In the genomic region with DNA sequence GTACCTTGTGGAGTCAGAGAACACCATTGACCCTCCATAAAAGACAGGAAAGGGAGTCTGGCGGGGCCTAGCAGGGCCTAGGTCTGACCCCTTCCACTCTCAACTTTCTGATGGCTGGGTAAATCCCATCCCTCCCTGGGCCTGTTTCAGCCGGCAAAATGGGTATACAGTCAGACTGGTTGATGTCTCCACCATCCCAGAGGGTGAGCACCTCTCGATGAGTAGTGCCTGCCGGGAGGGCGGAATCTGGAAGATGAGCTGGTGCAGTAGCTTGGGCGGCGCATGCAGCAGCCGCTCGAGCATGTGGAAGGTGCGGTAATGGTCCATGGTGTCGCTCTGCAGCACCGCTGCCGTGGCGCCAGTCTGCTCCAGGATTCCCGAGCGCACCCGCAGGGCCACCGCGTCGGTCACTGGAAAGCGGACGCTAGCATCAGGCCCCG, we compare ENCODE assay signal across 8 cellular contexts. TPM values are rescaled to one million over a fixed set of nuclear protein-coding genes. Genes with fewer than 3 reads are reported as not detected.
A peak's percentile ranks its signal among the peaks of the same experiment; 100 is the strongest.
DNase-seq lines count a peak whose midpoint lies in the region; ATAC-seq and TF ChIP-seq lines count a peak whose summit lies in the region.

No MANE protein-coding gene starts in this region.

- no peaks in the 10 kb centered on the region for H3K27me3 Mint-ChIP-seq in T-cell

- peaks cover 4% of the 10 kb centered on the region for H3K36me3 Mint-ChIP-seq in T-cell

- H3K9me3 Mint-ChIP-seq in T-cell: no peaks in the 10 kb centered on the region

- CTCF ChIA-PET in T-cell (lab: Charles Lee): interaction anchor here (0.6 to 9.7 kb wide), 26 partner anchors 11 to 273 kb away, joined by 3 to 167 read pairs (median 4); partner anchors contain the start of genes BANF1 (in 1 of the 2), CFL1 (in 1 of the 2), EIF1AD (in 1 of the 2) and FOSL1 (in 1 of the 2)

- H3K36me3 ChIP-seq in esophagus squamous epithelium (peaks cover 0 to 52% (median 11%) of the 10 kb centered on the region in 3 donors), prostate gland (no peaks in the 10 kb centered on the region)

- H3K4me3 Mint-ChIP-seq in T-cell: peak overlapping the region; percentile 85 to 94 (median 92)

- H3K27me3 ChIP-seq in esophagus squamous epithelium (no peaks in the 10 kb centered on the region), prostate gland (replicated peaks; ENCODE audit: insufficient read depth) (no peaks in the 10 kb centered on the region)

- TF ChIP-seq CTCF in esophagus squamous epithelium (IDR thresholded peaks at IDR 0.05) (no peak), prostate gland (IDR thresholded peaks at IDR 0.05) (no peak)

- H3K9me3 ChIP-seq in esophagus squamous epithelium (no peaks in the 10 kb centered on the region), prostate gland (no peaks in the 10 kb centered on the region)

- H3K4me3 ChIP-seq in esophagus squamous epithelium (peak overlapping the region; percentile 56 to 90 (median 83)), prostate gland (peak overlapping the region; percentile 54 to 58)

- H3K27ac ChIP-seq in esophagus squamous epithelium (peak overlapping the region; percentile 93 to 98 (median 97)), prostate gland (peak overlapping the region; percentile 89 to 93)

- TF ChIP-seq POLR2A in esophagus squamous epithelium (IDR thresholded peaks at IDR 0.05) (no peak), prostate gland (IDR thresholded peaks at IDR 0.05) (no peak)

- H3K4me1 ChIP-seq in esophagus squamous epithelium (peaks cover 37 to 74% (median 40%) of the 10 kb centered on the region in 3 donors), prostate gland (replicated peaks) (peaks cover 17% of the 10 kb centered on the region)

- WGBS in esophagus squamous epithelium, 2 donors: 3 to 50% methylated on average over 1 to 6 of the region's 23 CpGs
- WGBS in prostate gland: 2% methylated on average over 18 of the region's 23 CpGs

- intact Hi-C loops in esophagus squamous epithelium (cut with DNase I) (no loop called here), prostate gland (cut with DNase I) (loop anchor here (2.0 kb wide), 2 partner anchors 31 to 73 kb away; partner anchors contain the start of gene SART1)

- POLR2A ChIA-PET in T-cell (lab: Charles Lee): interaction anchor here (0.6 to 0.7 kb wide), 10 partner anchors 9 to 1662 kb away, joined by 3 to 6 read pairs (median 4); partner anchors contain the start of genes MUS81 (in 1 of the 2), NUDT22 (in 1 of the 2), SCYL1 (in 1 of the 2) and TRPT1 (in 1 of the 2)

- no peak for ATAC-seq in T-cell (replicated peaks in 1 of 4)
- ATAC-seq in GM18870 (IDR thresholded peaks at IDR 0.05; ENCODE audit: unreplicated experiment): no peak

- peaks cover 62 to 70% (median 64%) of the 10 kb centered on the region in 3 donors for H3K4me1 Mint-ChIP-seq in T-cell

- peak; percentile 49 for DNase-seq in activated CD4-positive, alpha-beta T cell treated with anti-CD3 and anti-CD28 coated beads for 48 hours
- DNase-seq in activated CD4-positive, alpha-beta T cell treated with anti-CD3 and anti-CD28 coated beads, Interleukin-2, amount 50 U/mL, for 1 hour: no peak
- DNase-seq in T-cell: no peak
- DNase-seq in esophagus squamous epithelium (lab: John Stamatoyannopoulos, UW): no peak
- DNase-seq in prostate gland (ENCODE audit: low spot score): no peak
- DNase-seq in NCI-H345 (lab: John Stamatoyannopoulos, UW): no peak
- no peak for DNase-seq in hepatic stellate cell (ENCODE audit: low spot score)

- peak overlapping the region; percentile 93 to 99 for H3K27ac Mint-ChIP-seq in T-cell

RNA-seq across cellular contexts. Expression of gene FIBP, which starts 0.5 kb away (rescaled TPM):
- total RNA-seq in T-cell (10 to 100 TPM; 30.2 to 47.1 (median 39.2) TPM), esophagus squamous epithelium (10 to 100 TPM; 35.7 to 60.1 (median 38.4) TPM), prostate gland (100 to 1,000 TPM in 1 of 2 donors, 10 to 100 TPM in 1; 87.7 to 151 TPM)

RNA-seq across cellular contexts. Expression of gene CCDC85B, which starts 2.7 kb away (rescaled TPM):
- total RNA-seq in T-cell: 10 to 100 TPM; 20.3 to 39.0 (median 37.4) TPM
- 10 to 100 TPM; 16.0 to 34.3 (median 28.0) TPM for total RNA-seq in esophagus squamous epithelium
- 10 to 100 TPM; 40.4 to 55.0 TPM for total RNA-seq in prostate gland

RNA-seq across cellular contexts. Expression of gene CTSW, which starts 8.1 kb away (rescaled TPM):
- 100 to 1,000 TPM in 1 of 5 donors, 10 to 100 TPM in 4; 45.3 to 127 (median 66.4) TPM for total RNA-seq in T-cell
- total RNA-seq in esophagus squamous epithelium: 1 to 10 TPM in 3 of 4 donors, under 1 TPM in 1; 0.21 to 3.6 (median 1.8) TPM
- total RNA-seq in prostate gland: 1 to 10 TPM; 1.3 to 1.8 TPM

RNA-seq across cellular contexts. Expression of gene FOSL1, which starts 12.4 kb away (rescaled TPM):
- total RNA-seq in T-cell (1 to 10 TPM in 2 of 5 donors, under 1 TPM in 3; 0.49 to 1.6 (median 0.65) TPM), esophagus squamous epithelium (10 to 100 TPM; 11.9 to 72.7 (median 35.6) TPM), prostate gland (1 to 10 TPM; 2.6 to 3.4 TPM)

RNA-seq across cellular contexts. Expression of gene EFEMP2, which starts 15.1 kb away (rescaled TPM):
- total RNA-seq in T-cell: 10 to 100 TPM in 3 of 5 donors, 1 to 10 TPM in 2; 7.0 to 14.1 (median 10.2) TPM
- 10 to 100 TPM in 2 of 4 donors, 1 to 10 TPM in 2; 3.6 to 29.0 (median 10.2) TPM for total RNA-seq in esophagus squamous epithelium
- 10 to 100 TPM; 40.0 to 84.5 TPM for total RNA-seq in prostate gland

Comparison
In these comparisons a context has a peak if more than half of its experiments do, and no peak if none do; other contexts are left out.
1. RNA of gene CTSW, which starts 8.1 kb away (total RNA-seq): 45.3 to 127 TPM in T-cell; 1.3 to 1.8 TPM in prostate gland and 0.21 to 3.6 TPM in esophagus squamous epithelium; every median in the first group is over 10 times any median in the second.